15 cellular contexts compared by ENCODE assay signal in genomic region chr1:201258763-201259230, GRCh38. TPM values are rescaled to one million over a fixed set of nuclear protein-coding genes. Genes with fewer than 3 reads are reported as not detected.
"Had no signal": no experiment of that assay in that cellular context is flagged by ENCODE, and none has a peak within 500 bp of the region (broad histone marks: within the 10 kb centered on the region; RNA-seq: fewer than 3 reads in every experiment).

No MANE protein-coding gene starts in this region.

- H3K4me3 ChIP-seq: lung had no signal

- H3K27me3 ChIP-seq: upper lobe of left lung had no signal

- H3K4me1 Mint-ChIP-seq: activated naive CD8-positive, alpha-beta T cell treated with anti-CD3 and anti-CD28 coated beads, Interleukin-2, amount 10 ng/mL, durations not matched to agents 7 days and 5 days had no signal

- H3K27ac ChIP-seq: gastrocnemius medialis, upper lobe of left lung had no signal

- H3K27ac Mint-ChIP-seq: activated CD4-positive, alpha-beta T cell treated with anti-CD3 and anti-CD28 coated beads, Interleukin-2, amount 10 ng/mL, durations not matched to agents 7 days and 5 days; activated naive CD8-positive, alpha-beta T cell treated with anti-CD3 and anti-CD28 coated beads, Interleukin-2, amount 10 ng/mL, durations not matched to agents 7 days and 5 days; activated T-cell treated with anti-CD3 and anti-CD28 coated beads, Interleukin-2, amount 50 U/mL, for 72 hours; nephron; T-helper 1 cell treated with Interleukin-12 subunit alpha and Interleukin-12 subunit beta and Interleukin-4 antibody, amounts not matched to agents 30 μg/mL and 1 μg/mL, for 36 hours; WTC11 had no signal

- H3K36me3 ChIP-seq: gastrocnemius medialis, suprapubic skin, upper lobe of left lung had no signal

- DNase-seq: activated CD4-positive, alpha-beta T cell treated with anti-CD3 and anti-CD28 coated beads, Interleukin-2, amount 10 ng/mL, durations not matched to agents 7 days and 5 days; activated gamma-delta T cell treated with Interleukin-2 at 50 U/mL for 16 hours; activated naive CD8-positive, alpha-beta T cell treated with anti-CD3 and anti-CD28 coated beads, Interleukin-2, amount 10 ng/mL, durations not matched to agents 7 days and 5 days; activated T-cell treated with anti-CD3 and anti-CD28 coated beads, Interleukin-2, amount 50 U/mL, for 72 hours; aorta; gastrocnemius medialis; stimulated activated CD4-positive, alpha-beta T cell treated with anti-CD3 and anti-CD28 coated beads, Interleukin-2, amount 100 ng/mL, for 48 hours; stimulated activated CD8-positive, alpha-beta memory T cell treated with anti-CD3 and anti-CD28 coated beads, Interleukin-4, amount 100 ng/mL, for 48 hours; stimulated activated naive CD8-positive, alpha-beta T cell treated with anti-CD3 and anti-CD28 coated beads, Interleukin-15, Interleukin-2, amounts not matched to agents 100 U/mL and 50 U/mL, for 24 hours had no signal

- H3K9me3 Mint-ChIP-seq: activated CD4-positive, alpha-beta T cell treated with anti-CD3 and anti-CD28 coated beads, Interleukin-2, amount 10 ng/mL, durations not matched to agents 7 days and 5 days; activated naive CD8-positive, alpha-beta T cell treated with anti-CD3 and anti-CD28 coated beads, Interleukin-2, amount 10 ng/mL, durations not matched to agents 7 days and 5 days; activated T-cell treated with anti-CD3 and anti-CD28 coated beads, Interleukin-2, amount 50 U/mL, for 72 hours; T-helper 1 cell treated with Interleukin-12 subunit alpha and Interleukin-12 subunit beta and Interleukin-4 antibody, amounts not matched to agents 30 μg/mL and 1 μg/mL, for 36 hours; WTC11 had no signal

- H3K4me1 ChIP-seq: gastrocnemius medialis had no signal

- H3K9me3 ChIP-seq: gastrocnemius medialis, suprapubic skin, upper lobe of left lung had no signal

- H3K4me3 Mint-ChIP-seq: activated CD4-positive, alpha-beta T cell treated with anti-CD3 and anti-CD28 coated beads, Interleukin-2, amount 10 ng/mL, durations not matched to agents 7 days and 5 days; activated naive CD8-positive, alpha-beta T cell treated with anti-CD3 and anti-CD28 coated beads, Interleukin-2, amount 10 ng/mL, durations not matched to agents 7 days and 5 days; T-helper 1 cell treated with Interleukin-12 subunit alpha and Interleukin-12 subunit beta and Interleukin-4 antibody, amounts not matched to agents 30 μg/mL and 1 μg/mL, for 36 hours had no signal

- ATAC-seq: activated T-cell treated with anti-CD3 and anti-CD28 coated beads, Interleukin-2, amount 50 U/mL, for 72 hours; gastrocnemius medialis; stimulated activated naive CD8-positive, alpha-beta T cell treated with anti-CD3 and anti-CD28 coated beads, Interleukin-15, Interleukin-2, amounts not matched to agents 100 U/mL and 50 U/mL, for 24 hours had no signal

- H3K36me3 Mint-ChIP-seq: activated naive CD8-positive, alpha-beta T cell treated with anti-CD3 and anti-CD28 coated beads, Interleukin-2, amount 10 ng/mL, durations not matched to agents 7 days and 5 days; WTC11 had no signal

RNA-seq across cellular contexts. Expression of gene PKP1, which starts 24.5 kb away (rescaled TPM):
- total RNA-seq: activated CD4-positive, alpha-beta T cell treated with anti-CD3 and anti-CD28 coated beads, Interleukin-2, amount 10 ng/mL, durations not matched to agents 7 days and 5 days; activated naive CD8-positive, alpha-beta T cell treated with anti-CD3 and anti-CD28 coated beads, Interleukin-2, amount 10 ng/mL, durations not matched to agents 7 days and 5 days; activated T-cell treated with anti-CD3 and anti-CD28 coated beads, Interleukin-2, amount 50 U/mL, for 72 hours had no signal
